Comparison of ENCODE assay signal across 10 cellular contexts in the genomic region with DNA sequence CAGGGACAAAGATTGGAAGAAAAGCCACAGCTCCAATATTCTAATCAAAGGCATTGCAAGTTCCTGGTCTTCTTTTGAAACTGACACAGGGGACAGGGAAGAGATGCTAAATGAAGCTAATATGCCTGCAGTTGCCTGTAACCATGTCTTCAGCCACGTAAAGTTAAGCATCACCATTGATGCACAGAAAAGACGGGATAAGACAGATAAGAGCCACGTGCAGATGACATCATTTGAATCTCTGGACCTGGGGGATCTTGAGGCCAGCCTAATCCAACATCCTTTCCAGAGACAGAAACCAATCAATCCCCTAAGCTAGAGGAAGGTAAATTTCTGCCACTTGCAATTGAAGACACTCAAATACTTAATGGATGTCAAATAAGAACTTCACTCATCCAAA.
DNase-seq lines count a peak whose midpoint lies in the region; ATAC-seq and TF ChIP-seq lines count a peak whose summit lies in the region.
"Had no signal": no experiment of that assay in that cellular context is flagged by ENCODE, and none has a peak within 500 bp of the region (broad histone marks: within the 10 kb centered on the region; RNA-seq: fewer than 3 reads in every experiment).

No MANE protein-coding gene starts in this region.

- H3K27ac ChIP-seq in HEK293 (ENCODE audit: extremely low read depth, low read depth, low read length), result no peak overlapping the region
- H3K27ac ChIP-seq in esophagus muscularis mucosa (replicated peaks in 1 of 4), result peak overlapping the region in 3 of 4 donors; percentile 12 to 44 (median 37)
- H3K27ac ChIP-seq in spleen, result peak overlapping the region in 6 of 8 donors; percentile 32 to 92 (median 72)

- H3K36me3 Mint-ChIP-seq in activated B cell treated with CpG ODN at 0.5 μM for 24 hours (ENCODE audit: low read depth), result peaks cover 10% of the 10 kb centered on the region

- H3K4me1 Mint-ChIP-seq in activated B cell treated with CpG ODN at 0.5 μM for 24 hours, result peaks cover 91% of the 10 kb centered on the region

- TF ChIP-seq POLR2A in esophagus muscularis mucosa (IDR thresholded peaks at IDR 0.05; ENCODE audit: low read depth) (no peak), spleen (IDR thresholded peaks at IDR 0.05) (no peak)

- no peak for TF ChIP-seq EP300 in esophagus muscularis mucosa (IDR thresholded peaks at IDR 0.05)

- 81% methylated on average over 3 of the region's 3 CpGs for WGBS in esophagus muscularis mucosa
- 85 to 95% (median 91%) methylated on average over 3 of the region's 3 CpGs for WGBS in spleen, 5 donors

- CTCF ChIA-PET in HEK293 (lab: Yijun Ruan, JAX) (interaction anchor here (0.8 kb wide), 1 partner anchor 298 kb away, joined by 3 read pairs; no protein-coding TSS in a partner anchor), activated B cell treated with CpG ODN at 0.5 μM for 24 hours (lab: Charles Lee) (interaction anchor here (1.0 kb wide), 1 partner anchor 9 kb away, joined by 3 read pairs; no protein-coding TSS in a partner anchor)

- no peak for DNase-seq in activated B cell treated with CpG ODN at 0.5 μM for 24 hours
- DNase-seq in esophagus muscularis mucosa (ENCODE audit: extremely low spot score), result no peak
- DNase-seq in spleen, result no peak
- no peak for DNase-seq in ecto neural progenitor cell (ENCODE audit: low spot score)
- DNase-seq in midbrain (lab: John Stamatoyannopoulos, UW), result no peak
- no peak for DNase-seq in hypothalamus (lab: John Stamatoyannopoulos, UW)
- DNase-seq: DMS153, MV-4-11 had no signal

- POLR2A ChIA-PET in HEK293 (lab: Yijun Ruan, JAX), result no interaction called here
- POLR2A ChIA-PET in activated B cell treated with CpG ODN at 0.5 μM for 24 hours (lab: Charles Lee), result interaction anchor here (0.6 kb wide), 1 partner anchor 234 kb away, joined by 3 read pairs; no protein-coding TSS in a partner anchor

- peaks cover 27% of the 10 kb centered on the region for H3K4me1 ChIP-seq in HEK293 (ENCODE audit: control insufficient read depth, insufficient read depth, low read length)
- H3K4me1 ChIP-seq in esophagus muscularis mucosa, result peaks cover 45 to 85% (median 79%) of the 10 kb centered on the region in 4 donors
- peaks cover 59 to 100% (median 97%) of the 10 kb centered on the region in 6 donors for H3K4me1 ChIP-seq in spleen

- intact Hi-C loops in activated B cell treated with CpG ODN at 0.5 μM for 24 hours (cut with micrococcal nuclease) (loop anchor here (1.0 kb wide), 1 partner anchor 9 kb away; no protein-coding TSS in a partner anchor), esophagus muscularis mucosa (cut with DNase I) (loop anchor here (10.0 kb wide), 1 partner anchor 94 kb away; the partner anchor contains the start of gene PIP4K2A), spleen (cut with DNase I; ENCODE audit: low total_unique reads) (no loop called here)

- ATAC-seq in activated B cell treated with CpG ODN at 0.5 μM for 24 hours (ENCODE audit: low read depth) (no peak), GM19455 (IDR thresholded peaks at IDR 0.05; ENCODE audit: unreplicated experiment) (no peak)

- H3K27me3 Mint-ChIP-seq in activated B cell treated with CpG ODN at 0.5 μM for 24 hours, result no peaks in the 10 kb centered on the region

- peak overlapping the region; percentile 32 for H3K27ac Mint-ChIP-seq in activated B cell treated with CpG ODN at 0.5 μM for 24 hours

- no peaks in the 10 kb centered on the region for H3K27me3 ChIP-seq in esophagus muscularis mucosa
- H3K27me3 ChIP-seq in spleen (replicated peaks in 1 of 7), result no peaks in the 10 kb centered on the region

- no peaks in the 10 kb centered on the region for H3K9me3 Mint-ChIP-seq in activated B cell treated with CpG ODN at 0.5 μM for 24 hours

- no peak overlapping the region for H3K4me3 Mint-ChIP-seq in activated B cell treated with CpG ODN at 0.5 μM for 24 hours

- no peaks in the 10 kb centered on the region for H3K9me3 ChIP-seq in HEK293 (ENCODE audit: control insufficient read depth, insufficient read depth, low read depth, low read length)
- H3K9me3 ChIP-seq in esophagus muscularis mucosa, result no peaks in the 10 kb centered on the region
- no peaks in the 10 kb centered on the region for H3K9me3 ChIP-seq in spleen

- H3K4me3 ChIP-seq in HEK293 (ENCODE audit: low read depth, low read length), result no peak overlapping the region
- H3K4me3 ChIP-seq in esophagus muscularis mucosa, result no peak overlapping the region
- no peak overlapping the region for H3K4me3 ChIP-seq in spleen

- TF ChIP-seq CTCF in HEK293 (tag by site-specific recombination; IDR thresholded peaks at IDR 0.05) (no peak), activated B cell treated with CpG ODN at 0.5 μM for 24 hours (IDR thresholded peaks at IDR 0.05) (no peak), esophagus muscularis mucosa (IDR thresholded peaks at IDR 0.05) (no peak), spleen (IDR thresholded peaks at IDR 0.05 in 8 of 11, conservative IDR thresholded peaks at IDR 0.05 in 3 of 11) (no peak)

- H3K36me3 ChIP-seq in HEK293 (ENCODE audit: control insufficient read depth in 2 of 2, insufficient read depth in 1 of 2, low read length in 2 of 2) (no peaks in the 10 kb centered on the region), esophagus muscularis mucosa (no peaks in the 10 kb centered on the region), spleen (no peaks in the 10 kb centered on the region)

TF ChIP-seq in HEK293, 187 proteins besides CTCF, POLR2A, EP300 and RAD21:
- TF ChIP-seq ZNF629 (tag by site-specific recombination; IDR thresholded peaks at IDR 0.05) (0 out of 2 replicates have a peak, but pooled peaks have one; percentile 39), ZNF692 (tag by site-specific recombination; IDR thresholded peaks at IDR 0.05) (0 out of 2 replicates have a peak, but pooled peaks have one; percentile 4), ZNF366 (tag by site-specific recombination; conservative IDR thresholded peaks at IDR 0.05) (peak; percentile 70), ATF2 (tag by site-specific recombination; IDR thresholded peaks at IDR 0.05; ENCODE audit: low read depth) (peak; percentile 77), ZNF585B (tag by site-specific recombination; IDR thresholded peaks at IDR 0.05) (no peak)
